ENCODE assay signal across 8 cellular contexts in the genomic region with DNA sequence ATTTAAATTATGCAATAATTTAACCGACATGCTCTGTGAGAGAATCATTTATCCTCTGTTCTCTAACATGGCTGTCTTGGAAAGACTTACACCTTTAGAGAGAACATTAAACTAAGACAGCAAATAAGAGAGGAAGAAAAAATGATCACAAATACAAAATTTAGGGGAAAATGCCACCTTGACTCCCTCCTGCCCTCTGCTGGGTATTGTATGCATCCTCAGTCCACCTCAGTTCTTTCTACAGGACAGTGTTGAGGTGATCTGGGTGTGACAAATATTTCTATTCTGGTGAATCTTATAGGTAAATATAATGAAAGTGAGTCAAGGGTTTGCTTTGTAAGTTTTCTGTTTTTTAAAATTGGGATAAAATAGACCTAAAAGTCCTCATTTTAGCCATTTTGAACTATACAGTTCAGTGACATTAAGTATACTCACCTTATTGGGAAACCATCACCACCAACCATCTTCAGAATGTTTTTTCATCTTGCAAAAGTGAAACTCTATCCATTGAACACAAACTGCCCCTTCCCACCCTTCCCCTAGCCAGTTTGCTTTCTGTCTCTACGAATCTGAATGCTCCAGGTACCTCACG.
DNase-seq lines count a peak whose midpoint lies in the region; ATAC-seq and TF ChIP-seq lines count a peak whose summit lies in the region.

No MANE protein-coding gene starts in this region.

- TF ChIP-seq CTCF in BE2C (IDR thresholded peaks at IDR 0.05; ENCODE audit: low read depth, low read length) (peak; percentile 75), esophagus squamous epithelium (IDR thresholded peaks at IDR 0.05) (peak; percentile 11 to 50 (median 28))

- H3K27me3 ChIP-seq in BE2C (no peaks in the 10 kb centered on the region), esophagus squamous epithelium (no peaks in the 10 kb centered on the region)

- H3K4me1 ChIP-seq in BE2C (no peaks in the 10 kb centered on the region), esophagus squamous epithelium (no peaks in the 10 kb centered on the region)

- H3K9me3 ChIP-seq in BE2C = no peaks in the 10 kb centered on the region
- H3K9me3 ChIP-seq in esophagus squamous epithelium = no peaks in the 10 kb centered on the region

- H3K36me3 ChIP-seq in BE2C = no peaks in the 10 kb centered on the region
- H3K36me3 ChIP-seq in esophagus squamous epithelium = no peaks in the 10 kb centered on the region

- no peak for DNase-seq in BE2C
- DNase-seq in SKM-1 treated with dmso at 0.1 percent for 144 hours (lab: John Stamatoyannopoulos, UW; ENCODE audit: unreplicated experiment) = peak; percentile 34
- DNase-seq in esophagus squamous epithelium (lab: John Stamatoyannopoulos, UW) = no peak
- DNase-seq in stimulated activated CD4-positive, alpha-beta T cell treated with anti-CD3 and anti-CD28 coated beads, Interleukin-4, amount 100 ng/mL, for 1 hour = peak; percentile 10
- no peak for DNase-seq in NCI-H774 (lab: John Stamatoyannopoulos, UW)
- no peak for DNase-seq in NCI-H748 treated with DMSO at 0.1 percent for 48 hours (lab: John Stamatoyannopoulos, UW)

- no peak overlapping the region for H3K27ac ChIP-seq in esophagus squamous epithelium

- ATAC-seq in GM18867 (IDR thresholded peaks at IDR 0.05; ENCODE audit: unreplicated experiment) (peak; percentile 41), HG02759 (IDR thresholded peaks at IDR 0.05; ENCODE audit: unreplicated experiment) (no peak)

- intact Hi-C loops in esophagus squamous epithelium (cut with DNase I) = no loop called here

- WGBS in esophagus squamous epithelium, 2 donors = 75 to 79% methylated on average over 3 of the region's 3 CpGs

- H3K4me3 ChIP-seq in BE2C (ENCODE audit: low read depth, low read length) = no peak overlapping the region
- H3K4me3 ChIP-seq in esophagus squamous epithelium = no peak overlapping the region

- TF ChIP-seq POLR2A in esophagus squamous epithelium (IDR thresholded peaks at IDR 0.05) = no peak

Comparison
In these comparisons a context has a peak if more than half of its experiments do, and no peak if none do; other contexts are left out.
1. DNase-seq: peak in SKM-1 treated with dmso at 0.1 percent for 144 hours (single experiment) and stimulated activated CD4-positive, alpha-beta T cell treated with anti-CD3 and anti-CD28 coated beads, Interleukin-4, amount 100 ng/mL, for 1 hour (single experiment); none in BE2C (single experiment), esophagus squamous epithelium (single experiment), NCI-H774 (single experiment) and NCI-H748 treated with DMSO at 0.1 percent for 48 hours (single experiment).